8 cellular contexts compared by ENCODE assay signal in the genomic region with DNA sequence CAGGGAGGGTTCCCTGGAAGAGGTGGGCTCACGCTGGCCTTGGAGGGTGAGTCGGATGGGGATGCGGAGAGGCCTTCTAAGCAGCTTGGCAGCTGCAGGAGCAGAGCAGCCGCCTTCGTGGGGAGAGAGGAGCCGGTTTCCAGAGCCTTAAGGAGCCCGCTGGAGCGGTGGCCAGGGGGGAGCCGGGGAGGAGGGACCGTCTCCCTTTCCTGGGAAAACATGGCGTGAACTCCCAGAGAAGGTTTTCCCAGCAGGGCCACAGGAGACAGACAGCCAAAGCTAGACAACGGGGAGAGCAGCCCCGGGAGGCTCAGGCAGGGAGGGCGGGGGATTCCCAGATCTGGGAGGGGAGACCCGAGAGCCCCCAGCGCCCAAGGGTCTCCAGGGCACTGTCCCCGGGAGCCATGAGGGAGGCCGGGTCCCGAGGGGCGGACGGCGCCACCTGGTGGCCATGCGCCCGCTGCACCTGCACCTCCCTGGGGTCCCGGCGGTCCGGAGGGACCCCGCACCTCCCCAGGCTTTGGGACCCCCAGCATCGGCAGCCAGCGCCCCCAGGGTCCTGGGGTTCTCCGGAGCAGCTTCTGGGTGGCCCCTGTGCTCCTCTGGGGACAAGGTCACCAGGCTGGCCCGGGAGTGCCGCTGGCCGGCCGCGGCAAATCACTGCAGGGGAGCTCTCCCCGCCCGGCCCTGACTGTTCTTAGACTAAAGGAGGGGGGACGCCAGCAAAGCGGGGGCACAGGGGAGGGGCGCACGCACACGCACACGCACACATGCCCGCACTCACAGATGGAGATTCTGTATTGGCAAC. TPM values are rescaled to one million over a fixed set of nuclear protein-coding genes. Genes with fewer than 3 reads are reported as not detected.
DNase-seq lines count a peak whose midpoint lies in the region; ATAC-seq and TF ChIP-seq lines count a peak whose summit lies in the region.

No MANE protein-coding gene starts in this region.

- intact Hi-C loops in vagina (cut with DNase I): no loop called here

- H3K9me3 ChIP-seq in osteoblast (ENCODE audit: low read depth, low read length): no peaks in the 10 kb centered on the region
- H3K9me3 ChIP-seq in vagina: no peaks in the 10 kb centered on the region

- TF ChIP-seq POLR2A in vagina (IDR thresholded peaks at IDR 0.05): no peak

- TF ChIP-seq CTCF in GM12865 (IDR thresholded peaks at IDR 0.05; ENCODE audit: insufficient read depth, low read depth, low read length, missing control alignments): peak; percentile 87
- TF ChIP-seq CTCF in fibroblast of pulmonary artery (IDR thresholded peaks at IDR 0.05; ENCODE audit: low read length, missing control alignments): peak; percentile 62
- peak; percentile 63 for TF ChIP-seq CTCF in osteoblast (IDR thresholded peaks at IDR 0.05; ENCODE audit: extremely low read depth, low read depth, low read length)
- peak; percentile 97 to 100 (median 98) for TF ChIP-seq CTCF in vagina (IDR thresholded peaks at IDR 0.05)

- no peaks in the 10 kb centered on the region for H4K20me1 ChIP-seq in osteoblast (ENCODE audit: insufficient read depth, low read length)

- H3K4me1 ChIP-seq in osteoblast (ENCODE audit: insufficient read depth, low read length): peaks cover 32% of the 10 kb centered on the region
- H3K4me1 ChIP-seq in vagina: peaks cover 58% of the 10 kb centered on the region

- H3K79me2 ChIP-seq in osteoblast (ENCODE audit: insufficient read depth, low read length): no peaks in the 10 kb centered on the region

- H3K36me3 ChIP-seq in osteoblast (ENCODE audit: insufficient read depth, low read length) (no peaks in the 10 kb centered on the region), vagina (no peaks in the 10 kb centered on the region)

- H3K27ac ChIP-seq in osteoblast (ENCODE audit: low read depth, low read length) (no peak overlapping the region), vagina (peak overlapping the region; percentile 63)

- H3K27me3 ChIP-seq in osteoblast (ENCODE audit: insufficient read depth, low read length) (no peaks in the 10 kb centered on the region), vagina (no peaks in the 10 kb centered on the region)

- DNase-seq in GM12865 (ENCODE audit: low read depth) (peak; percentile 38), NCI-H460 (ENCODE audit: extremely low read depth, low read depth) (peak; percentile 15), activated T-helper 1 cell treated with Interleukin-2 at 50 U/mL for 16 hours (ENCODE audit: low read depth) (peak; percentile 46), fibroblast of pulmonary artery (ENCODE audit: low read depth) (peak; percentile 14), osteoblast (ENCODE audit: insufficient read length, low spot score, missing footprints) (peak; percentile 98), vagina (ENCODE audit: extremely low spot score in 2 of 2) (no peak)

- ATAC-seq in GM18868 (IDR thresholded peaks at IDR 0.05; ENCODE audit: unreplicated experiment) (no peak), HG03457 (IDR thresholded peaks at IDR 0.05; ENCODE audit: unreplicated experiment) (no peak)

- H3K4me3 ChIP-seq in GM12865 (ENCODE audit: low read depth, low read length) (no peak overlapping the region), fibroblast of pulmonary artery (replicated peaks; ENCODE audit: low read depth, low read length) (no peak overlapping the region), osteoblast (ENCODE audit: insufficient read depth, low read length) (no peak overlapping the region), vagina (no peak overlapping the region)

- peak overlapping the region; percentile 29 for H2AFZ ChIP-seq in osteoblast (ENCODE audit: low read length)

- H3K4me2 ChIP-seq in osteoblast (ENCODE audit: insufficient read depth, low read length): peak overlapping the region; percentile 23

RNA-seq across cellular contexts. Expression of a gene that starts 2.4 kb away (rescaled TPM):
- total RNA-seq in NCI-H460 (2014; rRNA removed; shearing (Covaris generic)): not detected in 2 replicates
- polyA plus RNA-seq in NCI-H460 (2014; cell fraction: nucleus; rRNA removed): not detected in 2 replicates
- total RNA-seq in osteoblast (0.36 and 0.59 TPM in 2 replicates), vagina (1.2 TPM)

RNA-seq across cellular contexts. Expression of a gene that starts 6.4 kb away (rescaled TPM):
- total RNA-seq in NCI-H460 (2014; rRNA removed; shearing (Covaris generic)): not detected in 2 replicates
- not detected in 2 replicates for polyA plus RNA-seq in NCI-H460 (2014; cell fraction: nucleus; rRNA removed)
- not detected in 2 replicates for total RNA-seq in osteoblast
- total RNA-seq in vagina: not detected

RNA-seq across cellular contexts. Expression of a gene that starts 20.5 kb away (rescaled TPM):
- total RNA-seq in NCI-H460 (2014; rRNA removed; shearing (Covaris generic)): not detected in 2 replicates
- polyA plus RNA-seq in NCI-H460 (2014; cell fraction: nucleus; rRNA removed): not detected in 2 replicates
- total RNA-seq in osteoblast: 41.0 and 54.6 TPM in 2 replicates
- 32.7 TPM for total RNA-seq in vagina

RNA-seq across cellular contexts. Expression of a gene that starts 59.3 kb away (rescaled TPM):
- not detected in 2 replicates for total RNA-seq in NCI-H460 (2014; rRNA removed; shearing (Covaris generic))
- not detected in 2 replicates for polyA plus RNA-seq in NCI-H460 (2014; cell fraction: nucleus; rRNA removed)
- total RNA-seq in osteoblast (not detected in 2 replicates), vagina (not detected)

Comparison
In these comparisons a context has a peak if more than half of its experiments do, and no peak if none do; other contexts are left out.
1. DNase-seq: peak in GM12865 (single experiment), NCI-H460 (single experiment), activated T-helper 1 cell treated with Interleukin-2 at 50 U/mL for 16 hours (single experiment), fibroblast of pulmonary artery (single experiment) and osteoblast (single experiment); none in vagina (0 of 2).
2. RNA of a gene that starts 20.5 kb away (total RNA-seq): 41.0 to 54.6 TPM in osteoblast and 32.7 TPM in vagina (single experiment); not detected in NCI-H460; every median in the first group is over 10 times any median in the second.
3. Peak in every context shown above with its lines, with median percentiles within 50 percentile points of each other: CTCF ChIP-seq.